In genomic region chr3:72295974-72296450, GRCh38 we compare ENCODE assay signal across 1 cellular context.
TF ChIP-seq lines count a peak whose summit lies in the region.

No MANE protein-coding gene starts in this region.

TF ChIP-seq in GM23338, 12 proteins besides CTCF, POLR2A, EP300 and RAD21 (continued from another document):
- TF ChIP-seq EZH2phosphoT487 (IDR thresholded peaks at IDR 0.05; ENCODE audit: unreplicated experiment) (no peak), JUNB (IDR thresholded peaks at IDR 0.05; ENCODE audit: unreplicated experiment) (no peak), CREB1 (CRISPR knock-in tag; IDR thresholded peaks at IDR 0.05; ENCODE audit: low read depth) (no peak), ZNF331 (CRISPR knock-in tag; IDR thresholded peaks at IDR 0.05; ENCODE audit: low read depth) (no peak), POLR2AphosphoS5 (IDR thresholded peaks at IDR 0.05; ENCODE audit: low read depth) (no peak), ZNF114 (CRISPR knock-in tag; IDR thresholded peaks at IDR 0.05) (no peak), REST (IDR thresholded peaks at IDR 0.05; ENCODE audit: unreplicated experiment) (no peak), NANOG (IDR thresholded peaks at IDR 0.05; ENCODE audit: borderline replicate concordance) (no peak), STAT1 (IDR thresholded peaks at IDR 0.05; ENCODE audit: unreplicated experiment) (no peak)
